ENCODE assay signal across 11 cellular contexts in genomic region chr3:171088984-171089754, GRCh38.
DNase-seq lines count a peak whose midpoint lies in the region; ATAC-seq, FAIRE-seq and TF ChIP-seq lines count a peak whose summit lies in the region.
"Had no signal": no experiment of that assay in that cellular context is flagged by ENCODE, and none has a peak within 500 bp of the region (broad histone marks: within the 10 kb centered on the region; RNA-seq: fewer than 3 reads in every experiment).

No MANE protein-coding gene starts in this region.

- peak; percentile 95 for FAIRE-seq in RCC 7860 (lab: Jason Lieb, UNC)

- 27% methylated on average over 2 of the region's 2 CpGs; no CpG with 5 or more reads in 1 of the 2 donors for WGBS in gastroesophageal sphincter (ENCODE audit: low coverage in 1 of 2), 2 donors

- no peaks in the 10 kb centered on the region for H3K27me3 ChIP-seq in gastroesophageal sphincter
- H3K27me3 ChIP-seq: BLaER1 had no signal

- H3K4me1 ChIP-seq in gastroesophageal sphincter = peaks cover 10 to 48% (median 11%) of the 10 kb centered on the region in 3 donors
- H3K4me1 ChIP-seq: BLaER1, prostate gland had no signal

- DNase-seq in NCI-H1417 (lab: John Stamatoyannopoulos, UW) = peak in 2 of 3 experiments; percentile 34 to 77
- no peak for DNase-seq in NCI-H1417 treated with DMSO at 0.1 percent for 48 hours (lab: John Stamatoyannopoulos, UW)
- peak; percentile 83 for DNase-seq in RCC 7860 (ENCODE audit: low spot score)
- DNase-seq in smooth muscle cell of the brain vasculature (ENCODE audit: low read depth, low spot score) = peak; percentile 7
- no peak for DNase-seq in central memory CD4-positive, alpha-beta T cell
- DNase-seq: activated CD8-positive, alpha-beta memory T cell treated with anti-CD3 and anti-CD28 coated beads, Interleukin-2, amount 50 U/mL, for 48 hours had no signal

- no peak for TF ChIP-seq CTCF in gastroesophageal sphincter (IDR thresholded peaks at IDR 0.05)

- H3K4me3 ChIP-seq in gastroesophageal sphincter = no peak overlapping the region
- H3K4me3 ChIP-seq: BLaER1, prostate gland had no signal

- peak; percentile 77 for ATAC-seq in gastroesophageal sphincter
- no peak for ATAC-seq in HG03108 (IDR thresholded peaks at IDR 0.05; ENCODE audit: unreplicated experiment)
- no peak for ATAC-seq in HG02973 (IDR thresholded peaks at IDR 0.05; ENCODE audit: unreplicated experiment)

- peaks cover 0 to 34% of the 10 kb centered on the region in 2 donors for H3K36me3 ChIP-seq in gastroesophageal sphincter
- H3K36me3 ChIP-seq: BLaER1, prostate gland had no signal

- no peak for TF ChIP-seq POLR2A in gastroesophageal sphincter (IDR thresholded peaks at IDR 0.05)

- no peaks in the 10 kb centered on the region for H3K9me3 ChIP-seq in gastroesophageal sphincter
- H3K9me3 ChIP-seq: BLaER1, prostate gland had no signal

- H3K27ac ChIP-seq in gastroesophageal sphincter = peak overlapping the region; percentile 8 to 59 (median 21)
- H3K27ac ChIP-seq: BLaER1, prostate gland had no signal

- TF ChIP-seq EP300 in gastroesophageal sphincter (IDR thresholded peaks at IDR 0.05) = no peak

Comparison
In these comparisons a context has a peak if more than half of its experiments do, and no peak if none do; other contexts are left out.
1. DNase-seq: peak in NCI-H1417 (2 of 3), RCC 7860 (single experiment) and smooth muscle cell of the brain vasculature (single experiment); none in NCI-H1417 treated with DMSO at 0.1 percent for 48 hours (single experiment) and central memory CD4-positive, alpha-beta T cell (single experiment).